Comparison of ENCODE assay signal across 25 cellular contexts in genomic region chr6:79115557-79115956, GRCh38.
"Had no signal": no experiment of that assay in that cellular context is flagged by ENCODE, and none has a peak within 500 bp of the region (broad histone marks: within the 10 kb centered on the region; RNA-seq: fewer than 3 reads in every experiment).

No MANE protein-coding gene starts in this region.

- H3K27ac ChIP-seq: heart right ventricle, hepatocyte, left ventricle myocardium inferior, parathyroid adenoma, skin epidermis, tibial nerve, upper lobe of left lung, vagina had no signal

- H3K36me3 Mint-ChIP-seq: natural killer cell treated with Interleukin-12 subunit alpha and Interleukin-12 subunit beta and Interleukin-15 and Interleukin-18, amount 100 ng/mL, for 72 hours; stimulated activated effector memory CD8-positive, alpha-beta T cell treated with anti-CD3 and anti-CD28 coated beads, Interleukin-12 subunit alpha, Interleukin-12 subunit beta, amount 100 ng/mL, for 72 hours had no signal

- H3K27ac Mint-ChIP-seq: naive thymus-derived CD4-positive, alpha-beta T cell; natural killer cell treated with Interleukin-12 subunit alpha and Interleukin-12 subunit beta and Interleukin-15 and Interleukin-18, amount 100 ng/mL, for 72 hours; stimulated activated effector memory CD8-positive, alpha-beta T cell treated with anti-CD3 and anti-CD28 coated beads, Interleukin-12 subunit alpha, Interleukin-12 subunit beta, amount 100 ng/mL, for 72 hours; stimulated activated naive CD8-positive, alpha-beta T cell treated with anti-CD3 and anti-CD28 coated beads, Interleukin-15, amount 100 ng/mL, for 72 hours had no signal

- H3K27me3 ChIP-seq: heart right ventricle, hepatocyte, tibial nerve, upper lobe of left lung, vagina had no signal

- FAIRE-seq: keratinocyte had no signal

- H3K9me3 ChIP-seq: heart right ventricle, left ventricle myocardium inferior, mucosa of descending colon, tibial nerve, upper lobe of left lung, vagina had no signal

- H3K4me1 Mint-ChIP-seq: naive thymus-derived CD4-positive, alpha-beta T cell; stimulated activated effector memory CD8-positive, alpha-beta T cell treated with anti-CD3 and anti-CD28 coated beads, Interleukin-12 subunit alpha, Interleukin-12 subunit beta, amount 100 ng/mL, for 72 hours; stimulated activated naive CD8-positive, alpha-beta T cell treated with anti-CD3 and anti-CD28 coated beads, Interleukin-15, amount 100 ng/mL, for 72 hours had no signal

- H3K4me3 Mint-ChIP-seq: naive thymus-derived CD4-positive, alpha-beta T cell; natural killer cell treated with Interleukin-12 subunit alpha and Interleukin-12 subunit beta and Interleukin-15 and Interleukin-18, amount 100 ng/mL, for 72 hours; stimulated activated effector memory CD8-positive, alpha-beta T cell treated with anti-CD3 and anti-CD28 coated beads, Interleukin-12 subunit alpha, Interleukin-12 subunit beta, amount 100 ng/mL, for 72 hours; stimulated activated naive CD8-positive, alpha-beta T cell treated with anti-CD3 and anti-CD28 coated beads, Interleukin-15, amount 100 ng/mL, for 72 hours had no signal

- H2AFZ ChIP-seq: hepatocyte, parathyroid adenoma had no signal

- H3K36me3 ChIP-seq: heart right ventricle, left ventricle myocardium inferior, tibial nerve, upper lobe of left lung, vagina had no signal

- ATAC-seq: heart right ventricle; left colon; mucosa of descending colon; naive thymus-derived CD4-positive, alpha-beta T cell; natural killer cell treated with Interleukin-12 subunit alpha and Interleukin-12 subunit beta and Interleukin-15 and Interleukin-18, amount 100 ng/mL, for 72 hours; right cardiac atrium; sciatic nerve; stimulated activated effector memory CD8-positive, alpha-beta T cell treated with anti-CD3 and anti-CD28 coated beads, Interleukin-12 subunit alpha, Interleukin-12 subunit beta, amount 100 ng/mL, for 72 hours; stimulated activated naive CD8-positive, alpha-beta T cell treated with anti-CD3 and anti-CD28 coated beads, Interleukin-15, amount 100 ng/mL, for 72 hours had no signal

- H3K4me3 ChIP-seq: heart right ventricle, hepatocyte, left ventricle myocardium inferior, lung, mucosa of descending colon, skin epidermis, tibial nerve, upper lobe of left lung, vagina had no signal

- DNase-seq: heart right ventricle; kidney glomerular epithelial cell; left colon; left ventricle myocardium inferior; midbrain; mucosa of descending colon; naive thymus-derived CD4-positive, alpha-beta T cell; nucleus accumbens; retina; right cardiac atrium; stimulated activated CD4-positive, alpha-beta T cell treated with anti-CD3 and anti-CD28 coated beads, Interleukin-4, amount 100 ng/mL, for 24 hours; stimulated activated naive CD4-positive, alpha-beta T cell treated with Interleukin-2 at 50 U/mL for 16 hours; stimulated activated naive CD8-positive, alpha-beta T cell treated with anti-CD3 and anti-CD28 coated beads, Interleukin-15, amount 100 ng/mL, for 72 hours; substantia nigra; upper lobe of left lung had no signal

- H3K9ac ChIP-seq: parathyroid adenoma had no signal

- H3K4me2 ChIP-seq: hepatocyte had no signal

- H3K9me3 Mint-ChIP-seq: natural killer cell treated with Interleukin-12 subunit alpha and Interleukin-12 subunit beta and Interleukin-15 and Interleukin-18, amount 100 ng/mL, for 72 hours; stimulated activated effector memory CD8-positive, alpha-beta T cell treated with anti-CD3 and anti-CD28 coated beads, Interleukin-12 subunit alpha, Interleukin-12 subunit beta, amount 100 ng/mL, for 72 hours; stimulated activated naive CD8-positive, alpha-beta T cell treated with anti-CD3 and anti-CD28 coated beads, Interleukin-15, amount 100 ng/mL, for 72 hours had no signal

- H3K4me1 ChIP-seq: heart right ventricle, left ventricle myocardium inferior, parathyroid adenoma, tibial nerve, upper lobe of left lung, vagina had no signal

- H3K79me2 ChIP-seq: hepatocyte, parathyroid adenoma had no signal
